11 cellular contexts compared by ENCODE assay signal in the genomic region with DNA sequence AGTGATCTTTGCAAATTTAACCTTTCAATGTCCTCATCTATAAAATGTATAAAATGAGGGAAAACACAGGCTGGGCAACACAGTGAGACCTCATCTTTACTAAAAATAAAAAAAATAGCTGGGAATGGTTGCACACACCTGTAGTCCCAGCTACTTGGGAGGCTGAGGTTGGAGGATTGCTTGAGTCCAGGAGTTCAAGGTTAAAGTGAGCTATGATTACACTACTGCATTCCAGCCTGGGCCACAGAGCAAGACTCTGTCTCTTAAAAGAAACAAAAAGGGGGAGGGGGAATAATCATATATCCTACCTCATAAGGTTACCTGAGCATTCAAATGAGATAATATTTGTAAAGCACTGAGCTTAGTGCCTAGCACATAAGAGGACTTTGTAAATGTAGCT.
"Had no signal": no experiment of that assay in that cellular context is flagged by ENCODE, and none has a peak within 500 bp of the region (broad histone marks: within the 10 kb centered on the region; RNA-seq: fewer than 3 reads in every experiment).

No MANE protein-coding gene starts in this region.

- H3K4me3 ChIP-seq: GM23248, GM23338, HAP-1 had no signal

- H3K9ac ChIP-seq: GM23248 had no signal

- DNase-seq: GM23248, GOT3, H7, H9, HCEC 1CT, HFFc6 had no signal

- H2AFZ ChIP-seq: GM23248, GM23338 had no signal

- H3K27ac ChIP-seq: GM23248 had no signal

- FAIRE-seq: H1, H54 had no signal

- ATAC-seq: GM23338, HCT116 had no signal

- H3K4me1 ChIP-seq: HAP-1 had no signal

- H3K9me3 ChIP-seq: HAP-1 had no signal

- H3K4me2 ChIP-seq: GM23338 had no signal
